9 cellular contexts compared by ENCODE assay signal in the genomic region with DNA sequence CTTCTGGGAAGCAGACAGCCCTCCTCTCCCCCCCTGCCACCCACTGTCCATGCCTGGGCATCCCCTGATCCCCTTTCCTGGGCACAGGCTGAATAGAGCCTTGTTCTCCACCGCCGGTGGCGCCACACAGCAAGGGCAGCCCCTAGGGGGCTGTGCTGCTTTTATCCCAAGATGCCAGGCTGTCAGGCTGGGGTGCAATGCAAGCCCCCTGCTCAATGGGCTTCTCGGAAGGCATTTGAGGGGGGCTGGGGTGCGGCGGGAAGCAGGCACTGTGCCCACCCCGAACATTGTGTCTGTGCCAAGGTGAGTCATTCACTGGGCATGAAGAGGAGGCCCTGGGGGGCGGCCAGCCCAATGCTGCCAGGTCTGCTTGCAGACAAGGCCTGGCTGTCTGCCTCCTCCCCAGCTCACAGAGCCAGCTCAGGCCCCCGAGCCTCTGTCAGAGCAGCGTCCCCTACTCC. TPM values are rescaled to one million over a fixed set of nuclear protein-coding genes. Genes with fewer than 3 reads are reported as not detected.
A peak's percentile ranks its signal among the peaks of the same experiment; 100 is the strongest.
DNase-seq lines count a peak whose midpoint lies in the region; ATAC-seq and TF ChIP-seq lines count a peak whose summit lies in the region.
"Had no signal": no experiment of that assay in that cellular context is flagged by ENCODE, and none has a peak within 500 bp of the region (broad histone marks: within the 10 kb centered on the region; RNA-seq: fewer than 3 reads in every experiment).

No MANE protein-coding gene starts in this region.

- H2AFZ ChIP-seq in hepatocyte = no peak overlapping the region

- peak overlapping the region; percentile 21 for H3K27ac Mint-ChIP-seq in stimulated activated naive B cell treated with anti-CD40 and anti-IgM and Interleukin-4, amounts not matched to agents 10 μg/mL and 1 μg/mL and 100 μg/mL, for 72 hours
- H3K27ac Mint-ChIP-seq in activated CD4-positive, alpha-beta T cell treated with anti-CD3 and anti-CD28 coated beads for 36 hours = no peak overlapping the region

- no peak overlapping the region for H3K4me3 ChIP-seq in HEK293 (ENCODE audit: low read depth, low read length)
- no peak overlapping the region for H3K4me3 ChIP-seq in body of pancreas
- H3K4me3 ChIP-seq in hepatocyte = no peak overlapping the region

- no peaks in the 10 kb centered on the region for H3K9me2 ChIP-seq in hepatocyte (replicated peaks; ENCODE audit: insufficient read depth)

- 25 to 49% methylated on average over 6 to 9 of the region's 10 CpGs for WGBS in body of pancreas, 2 donors
- 91% methylated on average over 10 of the region's 10 CpGs for WGBS in hepatocyte (ENCODE audit: low lambda C conversion rate, missing lambda C conversion rate)

- H3K9me3 Mint-ChIP-seq in stimulated activated naive B cell treated with anti-CD40 and anti-IgM and Interleukin-4, amounts not matched to agents 10 μg/mL and 1 μg/mL and 100 μg/mL, for 72 hours = no peaks in the 10 kb centered on the region
- no peaks in the 10 kb centered on the region for H3K9me3 Mint-ChIP-seq in activated CD4-positive, alpha-beta T cell treated with anti-CD3 and anti-CD28 coated beads for 36 hours (ENCODE audit: low read depth)

- no peak overlapping the region for H3K27ac ChIP-seq in HEK293 (ENCODE audit: extremely low read depth, low read depth, low read length)
- peak overlapping the region; percentile 61 to 86 (median 78) for H3K27ac ChIP-seq in body of pancreas
- H3K27ac ChIP-seq in hepatocyte = no peak overlapping the region

- no peaks in the 10 kb centered on the region for H3K27me3 ChIP-seq in body of pancreas
- H3K27me3 ChIP-seq in hepatocyte = peaks cover 14% of the 10 kb centered on the region

- H3K9me3 ChIP-seq in HEK293 (ENCODE audit: control insufficient read depth, insufficient read depth, low read depth, low read length) (no peaks in the 10 kb centered on the region), body of pancreas (no peaks in the 10 kb centered on the region), hepatocyte (ENCODE audit: low read depth) (no peaks in the 10 kb centered on the region)

- peak; percentile 66 to 84 (median 80) for DNase-seq in body of pancreas
- peak; percentile 39 for DNase-seq in hepatocyte (ENCODE audit: low spot score)
- DNase-seq in stimulated activated naive B cell treated with anti-CD40 and anti-IgM and Interleukin-4, amounts not matched to agents 10 μg/mL and 1 μg/mL and 100 μg/mL, for 72 hours = no peak
- no peak for DNase-seq in activated CD4-positive, alpha-beta T cell treated with anti-CD3 and anti-CD28 coated beads for 36 hours
- DNase-seq in OCI-M1 (lab: John Stamatoyannopoulos, UW) = no peak
- no peak for DNase-seq in NCI-H2107 treated with DMSO at 0.1 percent for 48 hours (lab: John Stamatoyannopoulos, UW; ENCODE audit: unreplicated experiment)
- no peak for DNase-seq in NCI-H2029 treated with DMSO at 0.1 percent for 48 hours (lab: John Stamatoyannopoulos, UW)
- DNase-seq: stimulated activated CD4-positive, alpha-beta T cell treated with anti-CD3 and anti-CD28 coated beads, Interleukin-2, amount 100 ng/mL, for 48 hours had no signal

- no peak for TF ChIP-seq CTCF in HEK293 (tag by site-specific recombination; IDR thresholded peaks at IDR 0.05)
- peak in 1 of 7 experiments; percentile 6 for TF ChIP-seq CTCF in body of pancreas (IDR thresholded peaks at IDR 0.05)
- TF ChIP-seq CTCF in hepatocyte (IDR thresholded peaks at IDR 0.05; ENCODE audit: poor library complexity) = no peak

- POLR2A ChIA-PET in HEK293 (lab: Yijun Ruan, JAX) = no interaction called here
- POLR2A ChIA-PET in activated CD4-positive, alpha-beta T cell treated with anti-CD3 and anti-CD28 coated beads for 36 hours (lab: Charles Lee) = no interaction called here

- no peaks in the 10 kb centered on the region for H3K36me3 Mint-ChIP-seq in stimulated activated naive B cell treated with anti-CD40 and anti-IgM and Interleukin-4, amounts not matched to agents 10 μg/mL and 1 μg/mL and 100 μg/mL, for 72 hours
- H3K36me3 Mint-ChIP-seq in activated CD4-positive, alpha-beta T cell treated with anti-CD3 and anti-CD28 coated beads for 36 hours (ENCODE audit: low read depth) = no peaks in the 10 kb centered on the region

- peak; percentile 77 for ATAC-seq in body of pancreas
- no peak for ATAC-seq in stimulated activated naive B cell treated with anti-CD40 and anti-IgM and Interleukin-4, amounts not matched to agents 10 μg/mL and 1 μg/mL and 100 μg/mL, for 72 hours (replicated peaks)
- ATAC-seq in activated CD4-positive, alpha-beta T cell treated with anti-CD3 and anti-CD28 coated beads for 36 hours = no peak

- H3K27me3 Mint-ChIP-seq in stimulated activated naive B cell treated with anti-CD40 and anti-IgM and Interleukin-4, amounts not matched to agents 10 μg/mL and 1 μg/mL and 100 μg/mL, for 72 hours = peaks cover 27 to 60% of the 10 kb centered on the region in 2 donors
- peaks cover 25% of the 10 kb centered on the region for H3K27me3 Mint-ChIP-seq in activated CD4-positive, alpha-beta T cell treated with anti-CD3 and anti-CD28 coated beads for 36 hours

- peak in 1 of 3 donors; percentile 33 for TF ChIP-seq POLR2A in body of pancreas (IDR thresholded peaks at IDR 0.05)

- intact Hi-C loops in body of pancreas (cut with DNase I) = no loop called here
- intact Hi-C loops in activated CD4-positive, alpha-beta T cell treated with anti-CD3 and anti-CD28 coated beads for 36 hours (cut with DNase I, micrococcal nuclease) = no loop called here

- H3K4me1 ChIP-seq in HEK293 (ENCODE audit: control insufficient read depth, insufficient read depth, low read length) (no peaks in the 10 kb centered on the region; the same call in 1 of the 2 replicates), body of pancreas (peaks cover 24% of the 10 kb centered on the region), hepatocyte (ENCODE audit: insufficient read depth) (no peaks in the 10 kb centered on the region)

- H3K4me3 Mint-ChIP-seq in stimulated activated naive B cell treated with anti-CD40 and anti-IgM and Interleukin-4, amounts not matched to agents 10 μg/mL and 1 μg/mL and 100 μg/mL, for 72 hours = no peak overlapping the region
- H3K4me3 Mint-ChIP-seq in activated CD4-positive, alpha-beta T cell treated with anti-CD3 and anti-CD28 coated beads for 36 hours = no peak overlapping the region

- H3K36me3 ChIP-seq in HEK293 (ENCODE audit: control insufficient read depth in 2 of 2, insufficient read depth in 1 of 2, low read length in 2 of 2) (no peaks in the 10 kb centered on the region), body of pancreas (replicated peaks in 1 of 2; ENCODE audit: insufficient read depth in 1 of 2, low read depth in 2 of 2) (no peaks in the 10 kb centered on the region), hepatocyte (replicated peaks; ENCODE audit: insufficient read depth, low read depth) (no peaks in the 10 kb centered on the region)

- H3K4me2 ChIP-seq in hepatocyte = no peak overlapping the region

- CTCF ChIA-PET in HEK293 (lab: Yijun Ruan, JAX) = interaction anchor here (0.8 to 7.9 kb wide), 3 partner anchors 9 to 104 kb away, joined by 5 to 296 read pairs (median 74); partner anchors contain the start of gene EFTUD2
- CTCF ChIA-PET in activated CD4-positive, alpha-beta T cell treated with anti-CD3 and anti-CD28 coated beads for 36 hours (lab: Charles Lee) = interaction anchor here (1.4 to 6.2 kb wide), 3 partner anchors 104 to 186 kb away, joined by 4 to 84 read pairs (median 5); no protein-coding TSS in a partner anchor

- H3K4me1 Mint-ChIP-seq in stimulated activated naive B cell treated with anti-CD40 and anti-IgM and Interleukin-4, amounts not matched to agents 10 μg/mL and 1 μg/mL and 100 μg/mL, for 72 hours = peaks cover 17 to 21% of the 10 kb centered on the region in 2 donors
- H3K4me1 Mint-ChIP-seq in activated CD4-positive, alpha-beta T cell treated with anti-CD3 and anti-CD28 coated beads for 36 hours = no peaks in the 10 kb centered on the region

- no peaks in the 10 kb centered on the region for H4K20me1 ChIP-seq in hepatocyte (ENCODE audit: insufficient read depth, poor library complexity, severe bottlenecking)

- H3K79me2 ChIP-seq in hepatocyte = no peaks in the 10 kb centered on the region

TF ChIP-seq in HEK293, 187 proteins besides CTCF, POLR2A, EP300 and RAD21 (continues in another document):
- no peak for TF ChIP-seq ZNF529 (tag by site-specific recombination; IDR thresholded peaks at IDR 0.05; ENCODE audit: insufficient replicate concordance)
- TF ChIP-seq ZNF341 (tag by site-specific recombination; IDR thresholded peaks at IDR 0.05; ENCODE audit: low read depth) = no peak
- TF ChIP-seq ZBTB7A (tag by site-specific recombination; IDR thresholded peaks at IDR 0.05; ENCODE audit: low read depth) = no peak
- no peak for TF ChIP-seq HOXD13 (CRISPR knock-in tag; IDR thresholded peaks at IDR 0.05; ENCODE audit: borderline replicate concordance)
- TF ChIP-seq ZNF221 (tag by site-specific recombination; IDR thresholded peaks at IDR 0.05; ENCODE audit: borderline replicate concordance) = no peak
- no peak for TF ChIP-seq AEBP2 (tag by site-specific recombination; IDR thresholded peaks at IDR 0.05; ENCODE audit: borderline replicate concordance)
- peak; percentile 48; the same call in 1 of the 2 replicates for TF ChIP-seq GLIS2 (tag by site-specific recombination; IDR thresholded peaks at IDR 0.05)

RNA-seq across cellular contexts. Expression of gene GFAP, which starts 1.5 kb away (rescaled TPM):
- total RNA-seq in body of pancreas (1 to 10 TPM; 2.0 to 7.0 TPM), hepatocyte (0.10 and 1.6 TPM in 2 replicates)
- not detected in 2 replicates for polyA plus RNA-seq in hepatocyte
- not detected for total RNA-seq in activated CD4-positive, alpha-beta T cell treated with anti-CD3 and anti-CD28 coated beads for 36 hours

RNA-seq across cellular contexts. Expression of gene EFTUD2, which starts 17.6 kb away (rescaled TPM):
- total RNA-seq in body of pancreas (10 to 100 TPM; 31.6 to 49.8 TPM), hepatocyte (57.0 and 87.0 TPM in 2 replicates)
- polyA plus RNA-seq in hepatocyte = 65.2 and 65.6 TPM in 2 replicates
- total RNA-seq in activated CD4-positive, alpha-beta T cell treated with anti-CD3 and anti-CD28 coated beads for 36 hours = 100 to 1,000 TPM; 175 to 203 TPM

RNA-seq across cellular contexts. Expression of gene KIF18B, which starts 30.8 kb away (rescaled TPM):
- total RNA-seq in body of pancreas (under 1 TPM in 1 of 2 donors, not detected in 1; 0.26 TPM), hepatocyte (1.8 and 2.1 TPM in 2 replicates)
- polyA plus RNA-seq in hepatocyte = 4.3 and 5.0 TPM in 2 replicates
- 10 to 100 TPM; 38.9 to 48.7 TPM for total RNA-seq in activated CD4-positive, alpha-beta T cell treated with anti-CD3 and anti-CD28 coated beads for 36 hours

RNA-seq across cellular contexts. Expression of gene C1QL1, which starts 51.3 kb away (rescaled TPM):
- total RNA-seq in body of pancreas (1 to 10 TPM; 2.3 to 2.9 TPM), hepatocyte (12.8 and 15.1 TPM in 2 replicates)
- polyA plus RNA-seq in hepatocyte = 54.9 and 68.3 TPM in 2 replicates
- total RNA-seq in activated CD4-positive, alpha-beta T cell treated with anti-CD3 and anti-CD28 coated beads for 36 hours = under 1 TPM; 0.37 to 0.83 TPM

Comparison
In these comparisons a context has a peak if more than half of its experiments do, and no peak if none do; other contexts are left out.
1. H3K27ac ChIP-seq: peak in body of pancreas (4 of 4); none in HEK293 (single experiment) and hepatocyte (single experiment).
2. DNase-seq: peak in body of pancreas (4 of 4) and hepatocyte (single experiment); none in stimulated activated naive B cell treated with anti-CD40 and anti-IgM and Interleukin-4, amounts not matched to agents 10 μg/mL and 1 μg/mL and 100 μg/mL, for 72 hours (single experiment), activated CD4-positive, alpha-beta T cell treated with anti-CD3 and anti-CD28 coated beads for 36 hours (single experiment), OCI-M1 (single experiment), NCI-H2107 treated with DMSO at 0.1 percent for 48 hours (single experiment) and NCI-H2029 treated with DMSO at 0.1 percent for 48 hours (single experiment).
3. RNA of gene KIF18B, which starts 30.8 kb away (total RNA-seq): 38.9 to 48.7 TPM in activated CD4-positive, alpha-beta T cell treated with anti-CD3 and anti-CD28 coated beads for 36 hours; 1.8 to 2.1 TPM in hepatocyte and 0.26 TPM in body of pancreas; every median in the first group is over 10 times any median in the second.